ENCODE assay signal across 1 cellular context in the genomic region with DNA sequence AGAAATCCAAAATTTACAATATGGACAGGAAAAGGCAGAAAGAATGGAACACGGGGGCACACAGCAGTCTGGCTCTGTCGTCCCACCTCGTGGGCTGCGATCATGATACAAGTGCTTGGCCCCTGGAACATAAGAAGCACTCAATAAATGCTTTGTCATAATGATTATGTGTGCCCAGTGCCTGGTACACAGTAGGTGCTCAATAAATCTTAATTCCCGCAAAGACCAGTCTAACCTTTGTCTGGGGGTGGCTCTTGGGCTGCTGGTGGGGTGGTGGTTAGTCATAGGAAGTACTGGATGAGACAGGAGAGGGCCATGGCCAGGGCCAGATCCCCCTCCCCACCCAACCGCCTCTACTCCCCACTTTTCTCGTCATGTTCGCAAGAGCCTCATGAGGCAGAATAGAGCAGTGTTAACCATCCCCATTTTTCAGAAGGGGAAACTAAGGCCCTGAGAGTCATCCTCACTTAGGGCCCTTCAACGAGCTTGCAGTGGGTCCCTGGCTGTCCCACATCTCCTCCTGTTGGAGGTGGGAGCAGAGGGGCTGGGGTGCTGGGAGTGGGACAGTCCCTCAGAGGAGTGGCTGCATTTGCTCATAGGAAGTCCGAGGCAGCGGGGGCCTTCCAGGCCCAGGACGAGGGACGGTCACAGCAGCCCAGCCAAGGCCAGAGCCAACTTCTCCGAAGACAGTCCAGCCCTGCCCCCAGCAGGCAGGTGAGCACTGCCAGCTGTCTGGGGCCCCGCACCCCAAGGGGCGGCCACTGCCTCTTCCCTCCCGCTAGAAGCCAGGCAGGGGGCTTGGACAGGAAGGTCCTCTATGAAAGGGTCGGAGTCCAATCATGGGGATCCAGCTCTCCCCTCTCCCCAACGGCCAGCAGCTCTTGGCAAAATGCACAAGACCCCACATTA.
TF ChIP-seq lines count a peak whose summit lies in the region.

No MANE protein-coding gene starts in this region.

TF ChIP-seq in H1, 55 proteins besides CTCF, POLR2A, EP300 and RAD21:
- no peak for TF ChIP-seq HDAC6 (IDR thresholded peaks at IDR 0.05; ENCODE audit: low read depth, low read length)
- no peak for TF ChIP-seq SRF (IDR thresholded peaks at IDR 0.05; ENCODE audit: low read depth, low read length)
- no peak for TF ChIP-seq SIRT6 (IDR thresholded peaks at IDR 0.05; ENCODE audit: low read length)
- peak; percentile 67 for TF ChIP-seq KDM1A (IDR thresholded peaks at IDR 0.05; ENCODE audit: borderline replicate concordance, low read length)
- no peak for TF ChIP-seq RBBP5 (IDR thresholded peaks at IDR 0.05; ENCODE audit: borderline replicate concordance, low read depth, low read length)
- no peak for TF ChIP-seq POU5F1 (IDR thresholded peaks at IDR 0.05; ENCODE audit: low read depth, low read length)
